In the genomic region with DNA sequence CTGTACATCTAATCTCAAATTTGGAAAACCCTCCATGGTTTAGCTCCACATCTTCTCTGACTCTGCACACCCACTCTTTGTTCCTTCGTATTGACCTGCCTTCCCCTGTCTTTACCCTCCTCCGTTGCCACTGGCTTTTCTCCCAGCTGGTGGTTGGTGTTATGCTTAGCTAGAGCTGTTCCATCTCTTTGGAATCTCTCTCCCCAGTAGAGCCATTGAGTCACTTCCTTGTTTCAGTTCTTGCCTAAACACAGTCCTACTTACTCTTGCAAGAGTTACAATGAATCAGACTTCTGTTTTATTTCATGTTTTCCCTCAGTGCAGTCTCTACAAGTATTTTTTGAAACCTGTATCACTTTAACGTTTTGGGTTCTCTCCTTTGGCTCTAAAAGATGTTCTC, we compare ENCODE assay signal across 8 cellular contexts.
DNase-seq lines count a peak whose midpoint lies in the region; ATAC-seq and TF ChIP-seq lines count a peak whose summit lies in the region.

No MANE protein-coding gene starts in this region.

- H3K4me3 Mint-ChIP-seq in HFFc6: peak overlapping the region; percentile 73

- intact Hi-C loops in right cardiac atrium (cut with DNase I): no loop called here

- no peaks in the 10 kb centered on the region; the same call in none of the 2 replicates for H3K27me3 Mint-ChIP-seq in HFFc6 (ENCODE audit: insufficient read depth)

- ATAC-seq in right cardiac atrium (peak; percentile 72 to 86), HG02840 (IDR thresholded peaks at IDR 0.05; ENCODE audit: low FRiP score, unreplicated experiment) (no peak), GM21515 (IDR thresholded peaks at IDR 0.05; ENCODE audit: unreplicated experiment) (no peak)

- WGBS in right cardiac atrium: 26% methylated on average over 3 of the region's 3 CpGs

- peaks cover 5% of the 10 kb centered on the region for H3K4me1 ChIP-seq in right cardiac atrium (ENCODE audit: control insufficient read depth, insufficient read depth, low read length)

- H3K4me1 Mint-ChIP-seq in HFFc6 (ENCODE audit: low read depth): peaks cover 100% of the 10 kb centered on the region

- H3K27ac ChIP-seq in right cardiac atrium (ENCODE audit: low read length): peak overlapping the region; percentile 28

- no peaks in the 10 kb centered on the region for H3K27me3 ChIP-seq in right cardiac atrium (ENCODE audit: control insufficient read depth, insufficient read depth)

- peak overlapping the region; percentile 99 for H3K27ac Mint-ChIP-seq in HFFc6

- H3K4me3 ChIP-seq in right cardiac atrium (ENCODE audit: low read length): no peak overlapping the region

- H3K36me3 Mint-ChIP-seq in HFFc6 (ENCODE audit: low read depth): peaks cover 68% of the 10 kb centered on the region

- no peaks in the 10 kb centered on the region for H3K9me3 ChIP-seq in right cardiac atrium (ENCODE audit: control insufficient read depth, low read length)

- no peak for TF ChIP-seq CTCF in HFFc6 (IDR thresholded peaks at IDR 0.05)

- DNase-seq in HFFc6 (peak; percentile 93), amniotic epithelial cell (ENCODE audit: low read depth) (peak; percentile 99), right cardiac atrium (peak; percentile 44 to 62 (median 52)), smooth muscle cell of the brain vasculature (ENCODE audit: low read depth, low spot score) (peak; percentile 85), D341Med (ENCODE audit: low spot score) (no peak)
- no peak for DNase-seq in activated effector memory CD4-positive, alpha-beta T cell treated with Interleukin-2 at 50 U/mL for 16 hours

- 0 out of 2 replicates have a peak, but pooled peaks cover 3% of the 10 kb centered on the region for H3K9me3 Mint-ChIP-seq in HFFc6

Comparison
In these comparisons a context has a peak if more than half of its experiments do, and no peak if none do; other contexts are left out.
1. DNase-seq: peak in HFFc6 (single experiment), amniotic epithelial cell (single experiment), right cardiac atrium (3 of 3) and smooth muscle cell of the brain vasculature (single experiment); none in activated effector memory CD4-positive, alpha-beta T cell treated with Interleukin-2 at 50 U/mL for 16 hours (single experiment) and D341Med (single experiment).
2. ATAC-seq: peak in right cardiac atrium (2 of 2); none in HG02840 (single experiment) and GM21515 (single experiment).